Comparison of ENCODE assay signal across 17 cellular contexts in the genomic region with DNA sequence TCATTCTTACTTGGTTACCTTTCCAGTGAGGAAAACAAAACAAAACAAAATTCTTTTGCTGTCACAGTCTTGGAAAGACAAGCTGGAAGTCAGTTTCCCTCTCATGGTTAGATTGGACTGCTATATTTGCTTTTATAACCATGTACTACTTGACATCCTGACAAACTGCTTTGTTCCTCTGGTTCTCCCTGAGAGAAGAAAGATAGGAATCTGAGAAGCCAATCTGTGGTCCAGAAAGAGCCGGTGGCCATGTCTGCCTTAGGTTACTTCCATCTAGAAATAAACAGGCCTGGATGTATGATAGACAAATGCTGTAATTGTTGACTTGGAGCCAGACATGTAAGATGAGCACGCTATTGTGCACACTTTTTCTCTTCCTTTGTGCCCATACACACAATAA.
DNase-seq lines count a peak whose midpoint lies in the region; ATAC-seq and TF ChIP-seq lines count a peak whose summit lies in the region.
"Had no signal": no experiment of that assay in that cellular context is flagged by ENCODE, and none has a peak within 500 bp of the region (broad histone marks: within the 10 kb centered on the region; RNA-seq: fewer than 3 reads in every experiment).

No MANE protein-coding gene starts in this region.

- H3K9me3 ChIP-seq in BE2C (no peaks in the 10 kb centered on the region), OCI-LY3 (ENCODE audit: insufficient read depth, low read length) (no peaks in the 10 kb centered on the region), SU-DHL-6 (ENCODE audit: insufficient read depth, low read length) (no peaks in the 10 kb centered on the region)
- H3K9me3 ChIP-seq: Caco-2 had no signal

- H4K20me1 ChIP-seq in OCI-LY3 (ENCODE audit: insufficient read depth, low read length) (no peaks in the 10 kb centered on the region), SU-DHL-6 (ENCODE audit: low read depth, low read length) (no peaks in the 10 kb centered on the region)

- H3K9ac ChIP-seq in OCI-LY3 (ENCODE audit: low read length) (no peak overlapping the region), SU-DHL-6 (ENCODE audit: low read length) (no peak overlapping the region)

- DNase-seq in NCI-H2171 treated with DMSO at 0.1 percent for 48 hours (lab: John Stamatoyannopoulos, UW) (peak; percentile 30), NCI-H2171 (lab: John Stamatoyannopoulos, UW) (no peak), BE2C (peak; percentile 34), AG08396 (ENCODE audit: low spot score) (no peak)
- no peak for DNase-seq in stimulated activated naive CD4-positive, alpha-beta T cell (lab: John Stamatoyannopoulos, UW)
- DNase-seq: 8988T; Caco-2; CD4-positive, alpha-beta T cell; DMS153; DMS79; GDM1; GOT3; H9 had no signal

- ATAC-seq in HG02852 (IDR thresholded peaks at IDR 0.05; ENCODE audit: unreplicated experiment), result no peak

- TF ChIP-seq CTCF in BE2C (IDR thresholded peaks at IDR 0.05; ENCODE audit: low read depth, low read length) (no peak), OCI-LY3 (IDR thresholded peaks at IDR 0.05; ENCODE audit: low read depth, low read length) (no peak), SU-DHL-6 (IDR thresholded peaks at IDR 0.05; ENCODE audit: insufficient read depth, low read length, poor library complexity, severe bottlenecking) (no peak)

- H2AFZ ChIP-seq in OCI-LY3 (ENCODE audit: low read depth, low read length) (peak overlapping the region; percentile 52; the same call in 1 of the 2 replicates), SU-DHL-6 (ENCODE audit: low read depth, low read length, severe bottlenecking) (peak overlapping the region; percentile 77)

- no peaks in the 10 kb centered on the region for H3K36me3 ChIP-seq in BE2C
- no peaks in the 10 kb centered on the region for H3K36me3 ChIP-seq in OCI-LY3 (replicated peaks; ENCODE audit: low read depth, low read length)
- no peaks in the 10 kb centered on the region for H3K36me3 ChIP-seq in SU-DHL-6 (ENCODE audit: low read length)

- H3K27me3 ChIP-seq in BE2C (no peaks in the 10 kb centered on the region), OCI-LY3 (ENCODE audit: low read depth, low read length) (no peaks in the 10 kb centered on the region), SU-DHL-6 (ENCODE audit: low read length) (no peaks in the 10 kb centered on the region)

- H3K4me3 ChIP-seq in BE2C (ENCODE audit: low read depth, low read length) (no peak overlapping the region), OCI-LY3 (ENCODE audit: low read length) (no peak overlapping the region), SU-DHL-6 (ENCODE audit: insufficient read depth, low read length, poor library complexity, severe bottlenecking) (no peak overlapping the region)

- H3K4me1 ChIP-seq in BE2C (no peaks in the 10 kb centered on the region), OCI-LY3 (ENCODE audit: low read length) (no peaks in the 10 kb centered on the region)
- H3K4me1 ChIP-seq: Caco-2 had no signal

- H3K79me2 ChIP-seq in OCI-LY3 (ENCODE audit: low read length) (no peaks in the 10 kb centered on the region), SU-DHL-6 (ENCODE audit: insufficient read depth, low read length) (no peaks in the 10 kb centered on the region)

- peaks cover 2% of the 10 kb centered on the region; the same call in 1 of the 2 replicates for H3F3A ChIP-seq in SU-DHL-6 (ENCODE audit: insufficient read depth)

- no peak overlapping the region for H3K4me2 ChIP-seq in OCI-LY3 (ENCODE audit: low read length)
- H3K4me2 ChIP-seq in SU-DHL-6 (ENCODE audit: low read depth, low read length, poor library complexity, severe bottlenecking), result no peak overlapping the region

- H3K9me2 ChIP-seq in SU-DHL-6 (replicated peaks; ENCODE audit: insufficient read depth, low read length), result no peaks in the 10 kb centered on the region

- no peak overlapping the region for H3K27ac ChIP-seq in OCI-LY3 (ENCODE audit: low read length)
- no peak overlapping the region for H3K27ac ChIP-seq in SU-DHL-6 (ENCODE audit: low read depth, low read length)
- H3K27ac ChIP-seq: C4-2B had no signal

Comparison
In these comparisons a context has a peak if more than half of its experiments do, and no peak if none do; other contexts are left out.
1. DNase-seq: peak in NCI-H2171 treated with DMSO at 0.1 percent for 48 hours (single experiment) and BE2C (single experiment); none in NCI-H2171 (single experiment), AG08396 (single experiment) and stimulated activated naive CD4-positive, alpha-beta T cell (0 of 6).